In the genomic region with DNA sequence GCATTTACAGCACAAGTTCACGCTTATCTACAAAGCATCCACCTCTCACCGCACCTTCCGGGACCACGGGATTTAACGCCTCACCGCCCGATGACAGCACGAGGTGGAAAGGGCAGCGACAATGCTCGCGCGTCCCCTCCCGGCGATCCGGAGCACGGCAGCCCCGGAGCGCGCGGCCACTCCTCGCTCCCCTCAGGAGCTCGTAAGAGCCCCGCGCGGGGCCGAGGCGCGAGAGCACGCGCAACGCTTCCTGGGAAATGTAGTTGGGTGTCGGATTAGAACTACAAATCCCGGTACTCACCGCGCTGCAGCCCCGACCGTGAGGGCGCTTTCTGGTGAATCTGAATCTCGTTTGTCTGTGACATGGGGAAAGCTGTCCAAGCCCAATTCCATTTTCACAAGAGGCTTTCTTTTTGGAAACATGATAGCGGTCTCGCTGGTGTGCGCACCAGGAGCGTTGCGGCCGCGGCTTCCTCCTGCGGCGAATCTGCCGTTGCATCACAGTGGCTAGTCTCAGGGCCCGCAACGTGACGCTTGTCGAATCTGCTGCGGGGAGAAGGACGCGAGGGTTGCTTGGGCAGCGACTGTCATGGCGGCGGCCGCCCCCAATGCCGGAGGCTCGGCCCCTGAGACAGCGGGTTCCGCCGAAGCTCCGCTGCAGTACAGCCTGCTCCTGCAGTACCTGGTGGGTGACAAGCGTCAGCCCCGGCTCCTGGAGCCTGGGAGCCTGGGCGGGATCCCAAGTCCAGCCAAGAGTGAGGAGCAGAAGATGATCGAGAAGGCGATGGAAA, we compare ENCODE assay signal across 8 cellular contexts. TPM values are rescaled to one million over a fixed set of nuclear protein-coding genes. Genes with fewer than 3 reads are reported as not detected.
A peak's percentile ranks its signal among the peaks of the same experiment; 100 is the strongest.
DNase-seq lines count a peak whose midpoint lies in the region; ATAC-seq and TF ChIP-seq lines count a peak whose summit lies in the region.

Gene TIMM22 (plus strand): TSS at position 576 of the 791 bp plus-strand sequence. CDS start 14 bp downstream, at position 590.

- no CpG with 5 or more reads among the region's 71 CpGs for WGBS in mesendoderm (ENCODE audit: extremely low coverage, insufficient coverage, low lambda C conversion rate)

- H3K9me3 ChIP-seq in endocrine pancreas (ENCODE audit: control insufficient read depth, low read length), result no peaks in the 10 kb centered on the region

- CTCF ChIA-PET in Calu3 (lab: Charles Lee), result interaction anchor here (0.6 to 1.4 kb wide), 9 partner anchors 15 to 272 kb away, joined by 3 to 8 read pairs (median 4); partner anchors contain the start of gene NXN

- peak; percentile 60 for TF ChIP-seq CTCF in Calu3 (IDR thresholded peaks at IDR 0.05; ENCODE audit: unreplicated experiment)

- H3K27ac Mint-ChIP-seq in Calu3 (ENCODE audit: unreplicated experiment), result peak within 1 kb of the TSS; percentile 92

- intact Hi-C loops in Calu3 (cut with micrococcal nuclease; ENCODE audit: unreplicated experiment), result no loop called here

- H2AK5ac ChIP-seq in mesendoderm (ENCODE audit: low read length), result no peak within 1 kb of the TSS

- H3K9ac ChIP-seq in endocrine pancreas (ENCODE audit: control insufficient read depth, insufficient read depth, low read length) (peak within 1 kb of the TSS; percentile 83), mesendoderm (ENCODE audit: low read length) (peak within 1 kb of the TSS; percentile 98)

- H4K8ac ChIP-seq in mesendoderm (ENCODE audit: low read depth, low read length), result no peak within 1 kb of the TSS

- H4K5ac ChIP-seq in mesendoderm (ENCODE audit: low read length), result peak within 1 kb of the TSS; percentile 90

- peak within 1 kb of the TSS; percentile 46 for H3K27ac ChIP-seq in mesendoderm (ENCODE audit: low read depth, low read length)

- no peaks in the 10 kb centered on the region for H3K27me3 ChIP-seq in endocrine pancreas (ENCODE audit: control insufficient read depth, insufficient read depth, low read length)
- H3K27me3 ChIP-seq in mesendoderm (ENCODE audit: insufficient read depth, low read length, poor library complexity), result no peaks in the 10 kb centered on the region

- peaks cover 45% of the 10 kb centered on the region for H3K36me3 Mint-ChIP-seq in Calu3 (ENCODE audit: insufficient read depth, unreplicated experiment)

- ATAC-seq in GM21381 (IDR thresholded peaks at IDR 0.05; ENCODE audit: unreplicated experiment), result peak; percentile 89

- no peak within 1 kb of the TSS for H2BK15ac ChIP-seq in mesendoderm (replicated peaks; ENCODE audit: low read depth)

- H2BK120ac ChIP-seq in mesendoderm (ENCODE audit: low read depth, low read length), result no peak within 1 kb of the TSS

- H3K79me1 ChIP-seq in mesendoderm (ENCODE audit: low read length), result peaks cover 10% of the 10 kb centered on the region

- H3K36me3 ChIP-seq in endocrine pancreas (ENCODE audit: control insufficient read depth, insufficient read depth, low read length), result peaks cover 2% of the 10 kb centered on the region
- H3K36me3 ChIP-seq in mesendoderm (ENCODE audit: control insufficient read depth, insufficient read depth, low read length), result peaks cover 7% of the 10 kb centered on the region

- H2BK5ac ChIP-seq in mesendoderm (ENCODE audit: low read length), result peak within 1 kb of the TSS; percentile 98

- H3K56ac ChIP-seq in mesendoderm (ENCODE audit: low read length), result peak within 1 kb of the TSS; percentile 98

- no peaks in the 10 kb centered on the region for H3K27me3 Mint-ChIP-seq in Calu3 (ENCODE audit: unreplicated experiment)

- H3K23ac ChIP-seq in mesendoderm (ENCODE audit: low read length), result peak within 1 kb of the TSS; percentile 76

- BruUV-seq in Calu3 (replicated peaks; lab: Mats Ljungman, UMichigan), result no TSS peak

- peak within 1 kb of the TSS; percentile 96 for H3K4me3 Mint-ChIP-seq in Calu3 (ENCODE audit: low read depth, unreplicated experiment)

- H3K4me2 ChIP-seq in mesendoderm (ENCODE audit: low read length), result peak within 1 kb of the TSS; percentile 86

- peak within 1 kb of the TSS; percentile 66 for H3K4ac ChIP-seq in mesendoderm (ENCODE audit: low read depth, low read length)

- peak within 1 kb of the TSS; percentile 46 for H3K18ac ChIP-seq in mesendoderm (ENCODE audit: low read length)

- DNase-seq in Calu3 (peak; percentile 90), HUDEP-2 (lab: John Stamatoyannopoulos, UW; ENCODE audit: unreplicated experiment in 76 of 76) (peak; percentile 51 to 98 (median 87)), NOMO-1 treated with dmso at 0.1 percent for 144 hours (lab: John Stamatoyannopoulos, UW; ENCODE audit: unreplicated experiment) (peak; percentile 96), mesendoderm (peak; percentile 99)
- DNase-seq in activated CD8-positive, alpha-beta memory T cell treated with anti-CD3 and anti-CD28 coated beads for 48 hours (ENCODE audit: low read depth in 2 of 3, low spot score in 2 of 3), result peak; percentile 80 to 85 (median 84)
- peak; percentile 83 for DNase-seq in stimulated activated CD8-positive, alpha-beta memory T cell treated with anti-CD3 and anti-CD28 coated beads, Interleukin-15, amount 100 ng/mL, for 1 hour (ENCODE audit: low read depth)

- H3K9me3 Mint-ChIP-seq in Calu3 (ENCODE audit: low read depth, unreplicated experiment), result no peaks in the 10 kb centered on the region

- H3K79me2 ChIP-seq in mesendoderm (ENCODE audit: control insufficient read depth, insufficient read depth, low read length), result peaks cover 11% of the 10 kb centered on the region

- H3K4me3 ChIP-seq in endocrine pancreas (ENCODE audit: control insufficient read depth, insufficient read depth, low read length), result peak within 1 kb of the TSS; percentile 51
- peak within 1 kb of the TSS; percentile 96 for H3K4me3 ChIP-seq in mesendoderm (ENCODE audit: low read length)

- peaks cover 12% of the 10 kb centered on the region for H3K4me1 Mint-ChIP-seq in Calu3 (ENCODE audit: low read depth, unreplicated experiment)

- H3K4me1 ChIP-seq in endocrine pancreas (ENCODE audit: control insufficient read depth, insufficient read depth, low read length), result peaks cover 14% of the 10 kb centered on the region
- H3K4me1 ChIP-seq in mesendoderm (ENCODE audit: control insufficient read depth, low read depth, low read length), result no peaks in the 10 kb centered on the region

RNA-seq across cellular contexts. Expression of gene TIMM22, which starts in this region (rescaled TPM):
- 7.2 and 7.7 TPM in 2 replicates for total RNA-seq in Calu3 (2022)
- polyA plus RNA-seq in mesendoderm (2013, experiment 1 of 2), result 16.4 TPM
- polyA plus RNA-seq in mesendoderm (2013, experiment 2 of 2), result 16.9 TPM

Comparison
In these comparisons a context has a peak if more than half of its experiments do, and no peak if none do; other contexts are left out.
1. Peak in every context shown above with its lines: DNase-seq, ATAC-seq, H3K4me3 ChIP-seq and H3K27ac ChIP-seq.